ENCODE assay signal across 8 cellular contexts in the genomic region with DNA sequence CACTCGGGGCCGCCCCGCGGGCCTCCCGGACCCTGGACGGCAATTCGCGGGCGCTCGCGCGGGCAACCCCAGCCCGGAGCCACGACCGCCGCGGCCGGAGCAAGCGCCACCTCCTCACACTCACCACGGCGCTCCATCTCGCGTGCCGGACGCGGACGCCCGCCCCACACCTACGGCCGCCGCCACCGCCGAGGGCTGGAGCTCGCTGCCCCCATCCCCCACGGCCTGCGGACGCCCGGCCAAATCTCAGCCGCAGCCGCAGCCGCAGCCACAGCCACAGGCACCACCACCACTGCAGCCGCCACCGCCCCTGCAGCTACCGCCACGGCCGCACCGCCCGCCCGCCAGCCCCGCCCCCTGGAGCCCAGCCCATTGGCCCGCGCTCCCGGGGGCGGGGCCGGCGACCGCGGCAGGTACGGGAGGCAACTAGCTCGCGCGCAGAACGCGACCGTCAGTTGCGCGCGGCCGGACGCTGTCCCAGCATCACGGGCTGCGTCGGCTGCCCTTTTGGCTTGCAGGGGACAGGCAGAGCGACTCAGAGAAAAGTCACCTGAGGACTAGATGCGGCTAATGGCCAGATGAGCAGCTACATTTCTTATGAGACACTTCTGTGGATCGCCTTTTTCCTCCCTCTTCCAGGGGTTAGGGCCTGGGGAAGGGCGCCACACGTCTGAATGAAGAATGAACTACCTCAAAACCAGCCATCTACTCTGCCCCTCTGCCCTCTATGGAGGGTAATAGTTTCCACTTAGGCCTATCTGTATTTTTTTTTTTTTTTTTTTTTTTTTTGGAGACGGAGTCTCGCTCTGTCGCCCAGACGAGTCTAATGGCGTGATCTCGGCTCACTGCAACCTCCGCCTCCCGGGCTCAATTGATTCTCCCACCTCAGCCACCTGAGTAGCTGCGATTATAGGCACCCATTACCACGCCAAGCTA. TPM values are rescaled to one million over a fixed set of nuclear protein-coding genes. Genes with fewer than 3 reads are reported as not detected.
A peak's percentile ranks its signal among the peaks of the same experiment; 100 is the strongest.
DNase-seq lines count a peak whose midpoint lies in the region; ATAC-seq and TF ChIP-seq lines count a peak whose summit lies in the region.

A gene with protein sequence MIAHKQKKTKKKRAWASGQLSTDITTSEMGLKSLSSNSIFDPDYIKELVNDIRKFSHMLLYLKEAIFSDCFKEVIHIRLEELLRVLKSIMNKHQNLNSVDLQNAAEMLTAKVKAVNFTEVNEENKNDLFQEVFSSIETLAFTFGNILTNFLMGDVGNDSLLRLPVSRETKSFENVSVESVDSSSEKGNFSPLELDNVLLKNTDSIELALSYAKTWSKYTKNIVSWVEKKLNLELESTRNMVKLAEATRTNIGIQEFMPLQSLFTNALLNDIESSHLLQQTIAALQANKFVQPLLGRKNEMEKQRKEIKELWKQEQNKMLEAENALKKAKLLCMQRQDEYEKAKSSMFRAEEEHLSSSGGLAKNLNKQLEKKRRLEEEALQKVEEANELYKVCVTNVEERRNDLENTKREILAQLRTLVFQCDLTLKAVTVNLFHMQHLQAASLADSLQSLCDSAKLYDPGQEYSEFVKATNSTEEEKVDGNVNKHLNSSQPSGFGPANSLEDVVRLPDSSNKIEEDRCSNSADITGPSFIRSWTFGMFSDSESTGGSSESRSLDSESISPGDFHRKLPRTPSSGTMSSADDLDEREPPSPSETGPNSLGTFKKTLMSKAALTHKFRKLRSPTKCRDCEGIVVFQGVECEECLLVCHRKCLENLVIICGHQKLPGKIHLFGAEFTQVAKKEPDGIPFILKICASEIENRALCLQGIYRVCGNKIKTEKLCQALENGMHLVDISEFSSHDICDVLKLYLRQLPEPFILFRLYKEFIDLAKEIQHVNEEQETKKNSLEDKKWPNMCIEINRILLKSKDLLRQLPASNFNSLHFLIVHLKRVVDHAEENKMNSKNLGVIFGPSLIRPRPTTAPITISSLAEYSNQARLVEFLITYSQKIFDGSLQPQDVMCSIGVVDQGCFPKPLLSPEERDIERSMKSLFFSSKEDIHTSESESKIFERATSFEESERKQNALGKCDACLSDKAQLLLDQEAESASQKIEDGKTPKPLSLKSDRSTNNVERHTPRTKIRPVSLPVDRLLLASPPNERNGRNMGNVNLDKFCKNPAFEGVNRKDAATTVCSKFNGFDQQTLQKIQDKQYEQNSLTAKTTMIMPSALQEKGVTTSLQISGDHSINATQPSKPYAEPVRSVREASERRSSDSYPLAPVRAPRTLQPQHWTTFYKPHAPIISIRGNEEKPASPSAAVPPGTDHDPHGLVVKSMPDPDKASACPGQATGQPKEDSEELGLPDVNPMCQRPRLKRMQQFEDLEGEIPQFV (minus strand): TSS at position 294 of the 936 bp plus-strand sequence. CDS start 5,973 bp downstream, outside the sequence.

- H3K27me3 ChIP-seq in NT2/D1 (ENCODE audit: insufficient read depth, insufficient read length) = peaks cover 19% of the 10 kb centered on the region
- peaks cover 3 to 21% of the 10 kb centered on the region in 2 donors for H3K27me3 ChIP-seq in uterus

- peak; percentile 25 for DNase-seq in Ammon's horn (ENCODE audit: low spot score)
- peak; percentile 72 for DNase-seq in NT2/D1 (ENCODE audit: low read depth, low spot score)
- DNase-seq in head of caudate nucleus = peak in 25 of 42 donors; percentile 7 to 60 (median 22)
- DNase-seq in osteocyte (ENCODE audit: extremely low spot score, unreplicated experiment) = peak; percentile 94
- peak; percentile 55 to 58 for DNase-seq in uterus

- no peak within 1 kb of the TSS for H3K27ac Mint-ChIP-seq in activated naive CD8-positive, alpha-beta T cell
- H3K27ac Mint-ChIP-seq in osteocyte (ENCODE audit: unreplicated experiment) = peak within 1 kb of the TSS; percentile 94

- peak within 1 kb of the TSS; percentile 67 to 72 for H3K27ac ChIP-seq in uterus

- intact Hi-C loops in head of caudate nucleus (cut with DNase I) = no loop called here
- intact Hi-C loops in uterus (cut with DNase I; ENCODE audit: low total_unique reads) = loop anchor here (10.0 kb wide), 2 partner anchors 97 to 173 kb away; no protein-coding TSS in a partner anchor

- H3K9me3 Mint-ChIP-seq in activated naive CD8-positive, alpha-beta T cell (ENCODE audit: low read depth) = peaks cover 5% of the 10 kb centered on the region
- H3K9me3 Mint-ChIP-seq in osteocyte (ENCODE audit: unreplicated experiment) = peaks cover 3% of the 10 kb centered on the region

- H3K27me3 Mint-ChIP-seq in activated naive CD8-positive, alpha-beta T cell = peaks cover 58% of the 10 kb centered on the region
- H3K27me3 Mint-ChIP-seq in osteocyte (ENCODE audit: unreplicated experiment) = no peaks in the 10 kb centered on the region

- H3K36me3 Mint-ChIP-seq in activated naive CD8-positive, alpha-beta T cell = peaks cover 2% of the 10 kb centered on the region
- peaks cover 23% of the 10 kb centered on the region for H3K36me3 Mint-ChIP-seq in osteocyte (ENCODE audit: unreplicated experiment)

- H3K9me3 ChIP-seq in NT2/D1 (ENCODE audit: insufficient read depth, low read length) (peaks cover 7% of the 10 kb centered on the region; the same call in 1 of the 2 replicates), uterus (no peaks in the 10 kb centered on the region)

- peak; percentile 76 to 92 for TF ChIP-seq POLR2A in uterus (IDR thresholded peaks at IDR 0.05)

- peak within 1 kb of the TSS; percentile 76 for H3K4me3 Mint-ChIP-seq in activated naive CD8-positive, alpha-beta T cell
- peak within 1 kb of the TSS; percentile 94 for H3K4me3 Mint-ChIP-seq in osteocyte (ENCODE audit: unreplicated experiment)

- H3K4me3 ChIP-seq in NT2/D1 (ENCODE audit: insufficient read length, low read depth) (peak within 1 kb of the TSS; percentile 73), uterus (peak within 1 kb of the TSS; percentile 27 to 56)

- H3K4me1 Mint-ChIP-seq in activated naive CD8-positive, alpha-beta T cell (ENCODE audit: low read depth) = peaks cover 14% of the 10 kb centered on the region
- H3K4me1 Mint-ChIP-seq in osteocyte (ENCODE audit: unreplicated experiment) = peaks cover 50% of the 10 kb centered on the region

- ATAC-seq in GM19043 (IDR thresholded peaks at IDR 0.05; ENCODE audit: low read depth, unreplicated experiment) = peak; percentile 82
- peak; percentile 94 for ATAC-seq in HG03342 (IDR thresholded peaks at IDR 0.05; ENCODE audit: unreplicated experiment)

- H3K36me3 ChIP-seq in NT2/D1 (ENCODE audit: insufficient read depth, insufficient read length, low read length) (no peaks in the 10 kb centered on the region), uterus (no peaks in the 10 kb centered on the region)

- peak within 1 kb of the TSS; percentile 80 for H3K9ac ChIP-seq in NT2/D1 (ENCODE audit: insufficient read length, low read depth)

- H3K4me1 ChIP-seq in NT2/D1 (ENCODE audit: insufficient read depth, insufficient read length) = no peaks in the 10 kb centered on the region
- no peaks in the 10 kb centered on the region for H3K4me1 ChIP-seq in uterus

- TF ChIP-seq CTCF in osteocyte (IDR thresholded peaks at IDR 0.05) (peak; percentile 35), uterus (IDR thresholded peaks at IDR 0.05) (no peak)

RNA-seq across cellular contexts. Expression of the gene that starts here (rescaled TPM):
- total RNA-seq in osteocyte (180 and 187 TPM in 2 replicates), uterus (10 to 100 TPM; 20.0 to 67.3 (median 38.8) TPM)

Comparison
In these comparisons a context has a peak if more than half of its experiments do, and no peak if none do; other contexts are left out.
1. Peak in every context shown above with its lines: DNase-seq, ATAC-seq, H3K4me3 ChIP-seq and H3K27ac ChIP-seq.
2. DNase-seq: peak in every context shown above with its lines; median percentile 94 in osteocyte; 72 in NT2/D1; 56 in uterus; 25 in Ammon's horn; 22 in head of caudate nucleus.